7 cellular contexts compared by ENCODE assay signal in the genomic region with DNA sequence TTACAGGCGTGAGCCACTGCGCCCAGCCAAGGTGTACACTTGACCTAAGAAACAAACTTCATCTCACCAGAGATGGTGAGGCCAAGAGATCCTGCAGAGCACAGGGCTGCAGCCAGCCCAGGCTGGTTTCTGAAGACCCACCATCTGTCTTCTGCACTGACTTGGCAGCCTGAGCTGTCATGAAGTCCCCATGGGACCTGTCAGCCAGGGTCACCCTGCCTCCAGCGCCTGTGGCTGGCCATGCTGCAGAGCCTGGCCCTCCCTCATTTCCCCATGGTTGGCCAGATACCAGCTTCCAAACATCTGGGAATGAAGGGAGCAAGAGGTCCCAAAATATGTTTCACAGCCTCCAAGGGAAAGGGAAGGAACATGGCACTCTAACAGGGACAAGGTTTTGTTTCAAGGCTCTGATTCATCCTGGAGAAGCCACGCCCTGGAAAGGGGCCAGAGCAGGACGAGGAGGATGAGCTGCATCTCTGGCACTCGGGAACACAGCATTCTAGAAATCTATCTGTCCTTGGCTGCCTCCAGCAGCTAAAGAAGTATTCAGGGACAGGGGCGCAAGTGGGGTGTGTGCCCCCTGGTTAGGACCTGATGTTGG. TPM values are rescaled to one million over a fixed set of nuclear protein-coding genes. Genes with fewer than 3 reads are reported as not detected.
DNase-seq lines count a peak whose midpoint lies in the region; ATAC-seq and TF ChIP-seq lines count a peak whose summit lies in the region.

No MANE protein-coding gene starts in this region.

- peaks cover 11% of the 10 kb centered on the region for H3K36me3 Mint-ChIP-seq in mesothelial cell of epicardium

- H3K27ac ChIP-seq in HCT116 (ENCODE audit: low read depth, low read length) (no peak overlapping the region), WERI-Rb-1 (peak overlapping the region; percentile 71), suprapubic skin (peak overlapping the region; percentile 66)

- H3K9me3 Mint-ChIP-seq in mesothelial cell of epicardium: no peaks in the 10 kb centered on the region

- TF ChIP-seq RAD21 in HCT116 (IDR thresholded peaks at IDR 0.05; ENCODE audit: low read depth): no peak

- H3K4me1 ChIP-seq in HCT116 (ENCODE audit: control insufficient read depth in 1 of 2, insufficient read depth in 2 of 2, low read length in 2 of 2) (peaks cover 0 to 38% of the 10 kb centered on the region in 2 experiments), suprapubic skin (peaks cover 35% of the 10 kb centered on the region)

- intact Hi-C loops in HCT116 (cut with micrococcal nuclease): no loop called here

- CTCF ChIA-PET in HCT116 (lab: Charles Lee): interaction anchor here (1.3 kb wide), 1 partner anchor 77 kb away, joined by 3 read pairs; no protein-coding TSS in a partner anchor

- POLR2A ChIA-PET in HCT116 (lab: Charles Lee): interaction anchor here (2.7 kb wide), 1 partner anchor 11 kb away, joined by 18 read pairs; no protein-coding TSS in a partner anchor

- H3K4me1 Mint-ChIP-seq in mesothelial cell of epicardium: no peaks in the 10 kb centered on the region

- H3K79me2 ChIP-seq in HCT116 (ENCODE audit: insufficient read depth, low read length): no peaks in the 10 kb centered on the region

- WGBS in suprapubic skin: 69% methylated on average over 6 of the region's 7 CpGs

- no peak for TF ChIP-seq POLR2A in HCT116 (IDR thresholded peaks at IDR 0.05; ENCODE audit: borderline replicate concordance, extremely low read depth, insufficient read depth, insufficient read length)
- TF ChIP-seq POLR2A in suprapubic skin (IDR thresholded peaks at IDR 0.05): no peak

- H3K4me3 ChIP-seq in HCT116 (replicated peaks in 1 of 2; ENCODE audit: low read depth in 1 of 2, low read length in 2 of 2) (no peak overlapping the region), WERI-Rb-1 (ENCODE audit: low read depth, low read length) (no peak overlapping the region), foreskin fibroblast (ENCODE audit: low read depth in 1 of 2, low read length in 2 of 2) (no peak overlapping the region), suprapubic skin (no peak overlapping the region)

- H3K27me3 ChIP-seq in HCT116 (ENCODE audit: insufficient read depth, low read length) (no peaks in the 10 kb centered on the region), WERI-Rb-1 (ENCODE audit: insufficient read depth, low read depth, severe bottlenecking) (no peaks in the 10 kb centered on the region), suprapubic skin (no peaks in the 10 kb centered on the region)

- RAD21 ChIA-PET in HCT116 (lab: Charles Lee; ENCODE audit: low non-redundant PET in 1 of 2, low total read pairs in 2 of 2, uncharacterized antibody in 2 of 2, unreplicated experiment in 2 of 2): no interaction called here

- TF ChIP-seq EP300 in suprapubic skin (IDR thresholded peaks at IDR 0.05): no peak

- H3K9me3 ChIP-seq in HCT116 (ENCODE audit: control insufficient read depth in 1 of 2, insufficient read depth in 1 of 2, low read depth in 1 of 2, low read length in 2 of 2) (no peaks in the 10 kb centered on the region), WERI-Rb-1 (ENCODE audit: severe bottlenecking) (no peaks in the 10 kb centered on the region), suprapubic skin (no peaks in the 10 kb centered on the region)

- no peak overlapping the region for H2AFZ ChIP-seq in HCT116 (ENCODE audit: low read depth, low read length, poor library complexity, severe bottlenecking)

- peak overlapping the region; percentile 54 for H3K4me2 ChIP-seq in HCT116 (ENCODE audit: low read length)

- no peak overlapping the region for H3K9ac ChIP-seq in HCT116 (ENCODE audit: low read length)

- peak; percentile 52; the same call in 1 of the 2 replicates for ATAC-seq in HCT116

- no peak for DNase-seq in HCT116 (ENCODE audit: low read depth, low spot score)
- DNase-seq in WERI-Rb-1: peak; percentile 69
- DNase-seq in foreskin fibroblast: peak; percentile 84 to 96
- peak; percentile 86 to 91 for DNase-seq in suprapubic skin (ENCODE audit: low spot score in 2 of 2)
- DNase-seq in NCI-H2081 treated with DMSO at 0.1 percent for 48 hours (lab: John Stamatoyannopoulos, UW): no peak
- DNase-seq in effector CD8-positive, alpha-beta T cell (lab: John Stamatoyannopoulos, UW): no peak
- no peak for DNase-seq in mesothelial cell of epicardium (ENCODE audit: low spot score in 2 of 2, unreplicated experiment in 2 of 2)

- no peak overlapping the region for H3K4me3 Mint-ChIP-seq in mesothelial cell of epicardium

- no peaks in the 10 kb centered on the region for H3K9me2 ChIP-seq in HCT116 (ENCODE audit: insufficient read depth)

- no peaks in the 10 kb centered on the region for H4K20me1 ChIP-seq in HCT116 (ENCODE audit: insufficient read depth)

- TF ChIP-seq CTCF in HCT116 (IDR thresholded peaks at IDR 0.05 in 2 of 3, conservative IDR thresholded peaks at IDR 0.05 in 1 of 3; ENCODE audit: borderline replicate concordance in 1 of 3, insufficient read depth in 1 of 3, low read depth in 2 of 3, low read length in 2 of 3): no peak
- no peak for TF ChIP-seq CTCF in WERI-Rb-1 (IDR thresholded peaks at IDR 0.05; ENCODE audit: low read depth, low read length)
- no peak for TF ChIP-seq CTCF in foreskin fibroblast (IDR thresholded peaks at IDR 0.05; ENCODE audit: low read depth, low read length)
- TF ChIP-seq CTCF in suprapubic skin (IDR thresholded peaks at IDR 0.05): no peak
- TF ChIP-seq CTCF in mesothelial cell of epicardium (IDR thresholded peaks at IDR 0.05; ENCODE audit: unreplicated experiment): no peak

- H3K27me3 Mint-ChIP-seq in mesothelial cell of epicardium (ENCODE audit: low read depth): no peaks in the 10 kb centered on the region

- H3K27ac Mint-ChIP-seq in mesothelial cell of epicardium: no peak overlapping the region

- H3K36me3 ChIP-seq in HCT116 (ENCODE audit: control insufficient read depth in 1 of 2, insufficient read depth in 2 of 2, low read length in 2 of 2) (no peaks in the 10 kb centered on the region), WERI-Rb-1 (peaks cover 70% of the 10 kb centered on the region), suprapubic skin (peaks cover 13% of the 10 kb centered on the region)

- BruUV-seq in HCT116 (replicated peaks; lab: Mats Ljungman, UMichigan): no TSS peak

TF ChIP-seq in HCT116, 20 proteins besides CTCF, POLR2A, EP300 and RAD21 (continues in another document):
- TF ChIP-seq POLR2AphosphoS5 (IDR thresholded peaks at IDR 0.05; ENCODE audit: low read depth, low read length) (no peak), EZH2 (IDR thresholded peaks at IDR 0.05) (no peak), ELF1 (IDR thresholded peaks at IDR 0.05; ENCODE audit: borderline replicate concordance, low read depth) (no peak), CBX3 (IDR thresholded peaks at IDR 0.05; ENCODE audit: low read depth) (no peak), EZH2phosphoT487 (IDR thresholded peaks at IDR 0.05; ENCODE audit: borderline replicate concordance) (no peak), ZNF274 (IDR thresholded peaks at IDR 0.05; ENCODE audit: low read depth, low read length) (no peak), SIN3A (IDR thresholded peaks at IDR 0.05; ENCODE audit: low read depth) (no peak), YY1 (IDR thresholded peaks at IDR 0.05; ENCODE audit: extremely low read depth, insufficient replicate concordance, low read depth, low read length) (no peak)
- TF ChIP-seq, protein P1, sequence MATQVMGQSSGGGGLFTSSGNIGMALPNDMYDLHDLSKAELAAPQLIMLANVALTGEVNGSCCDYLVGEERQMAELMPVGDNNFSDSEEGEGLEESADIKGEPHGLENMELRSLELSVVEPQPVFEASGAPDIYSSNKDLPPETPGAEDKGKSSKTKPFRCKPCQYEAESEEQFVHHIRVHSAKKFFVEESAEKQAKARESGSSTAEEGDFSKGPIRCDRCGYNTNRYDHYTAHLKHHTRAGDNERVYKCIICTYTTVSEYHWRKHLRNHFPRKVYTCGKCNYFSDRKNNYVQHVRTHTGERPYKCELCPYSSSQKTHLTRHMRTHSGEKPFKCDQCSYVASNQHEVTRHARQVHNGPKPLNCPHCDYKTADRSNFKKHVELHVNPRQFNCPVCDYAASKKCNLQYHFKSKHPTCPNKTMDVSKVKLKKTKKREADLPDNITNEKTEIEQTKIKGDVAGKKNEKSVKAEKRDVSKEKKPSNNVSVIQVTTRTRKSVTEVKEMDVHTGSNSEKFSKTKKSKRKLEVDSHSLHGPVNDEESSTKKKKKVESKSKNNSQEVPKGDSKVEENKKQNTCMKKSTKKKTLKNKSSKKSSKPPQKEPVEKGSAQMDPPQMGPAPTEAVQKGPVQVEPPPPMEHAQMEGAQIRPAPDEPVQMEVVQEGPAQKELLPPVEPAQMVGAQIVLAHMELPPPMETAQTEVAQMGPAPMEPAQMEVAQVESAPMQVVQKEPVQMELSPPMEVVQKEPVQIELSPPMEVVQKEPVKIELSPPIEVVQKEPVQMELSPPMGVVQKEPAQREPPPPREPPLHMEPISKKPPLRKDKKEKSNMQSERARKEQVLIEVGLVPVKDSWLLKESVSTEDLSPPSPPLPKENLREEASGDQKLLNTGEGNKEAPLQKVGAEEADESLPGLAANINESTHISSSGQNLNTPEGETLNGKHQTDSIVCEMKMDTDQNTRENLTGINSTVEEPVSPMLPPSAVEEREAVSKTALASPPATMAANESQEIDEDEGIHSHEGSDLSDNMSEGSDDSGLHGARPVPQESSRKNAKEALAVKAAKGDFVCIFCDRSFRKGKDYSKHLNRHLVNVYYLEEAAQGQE (IDR thresholded peaks at IDR 0.05; ENCODE audit: low read depth): no peak
- TF ChIP-seq, protein P2, sequence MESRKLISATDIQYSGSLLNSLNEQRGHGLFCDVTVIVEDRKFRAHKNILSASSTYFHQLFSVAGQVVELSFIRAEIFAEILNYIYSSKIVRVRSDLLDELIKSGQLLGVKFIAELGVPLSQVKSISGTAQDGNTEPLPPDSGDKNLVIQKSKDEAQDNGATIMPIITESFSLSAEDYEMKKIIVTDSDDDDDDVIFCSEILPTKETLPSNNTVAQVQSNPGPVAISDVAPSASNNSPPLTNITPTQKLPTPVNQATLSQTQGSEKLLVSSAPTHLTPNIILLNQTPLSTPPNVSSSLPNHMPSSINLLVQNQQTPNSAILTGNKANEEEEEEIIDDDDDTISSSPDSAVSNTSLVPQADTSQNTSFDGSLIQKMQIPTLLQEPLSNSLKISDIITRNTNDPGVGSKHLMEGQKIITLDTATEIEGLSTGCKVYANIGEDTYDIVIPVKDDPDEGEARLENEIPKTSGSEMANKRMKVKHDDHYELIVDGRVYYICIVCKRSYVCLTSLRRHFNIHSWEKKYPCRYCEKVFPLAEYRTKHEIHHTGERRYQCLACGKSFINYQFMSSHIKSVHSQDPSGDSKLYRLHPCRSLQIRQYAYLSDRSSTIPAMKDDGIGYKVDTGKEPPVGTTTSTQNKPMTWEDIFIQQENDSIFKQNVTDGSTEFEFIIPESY (IDR thresholded peaks at IDR 0.05; ENCODE audit: extremely low read depth, insufficient replicate concordance, low read length): no peak

RNA-seq across cellular contexts. Expression of a gene that starts 45.3 kb away (rescaled TPM):
- total RNA-seq in HCT116 (2021; ENCODE audit: unreplicated experiment): 43.4 TPM
- polyA plus RNA-seq in HCT116 (2012): 19.5 and 22.5 TPM in 2 replicates
- total RNA-seq in suprapubic skin: 10 to 100 TPM; 37.1 to 55.9 (median 42.5) TPM
- total RNA-seq in mesothelial cell of epicardium: 50.5 to 54.9 TPM (median 51.5 TPM) in 3 replicates

RNA-seq across cellular contexts. Expression of a gene that starts 46.9 kb away (rescaled TPM):
- total RNA-seq in HCT116 (2021; ENCODE audit: unreplicated experiment): 9.5 TPM
- 4.0 and 6.3 TPM in 2 replicates for polyA plus RNA-seq in HCT116 (2012)
- 10 to 100 TPM in 3 of 4 donors, 1 to 10 TPM in 1; 7.1 to 16.5 (median 11.1) TPM for total RNA-seq in suprapubic skin
- 46.5 to 53.0 TPM (median 47.4 TPM) in 3 replicates for total RNA-seq in mesothelial cell of epicardium

Comparison
In these comparisons a context has a peak if more than half of its experiments do, and no peak if none do; other contexts are left out.
1. DNase-seq: peak in WERI-Rb-1 (single experiment), foreskin fibroblast (2 of 2) and suprapubic skin (2 of 2); none in HCT116 (single experiment), NCI-H2081 treated with DMSO at 0.1 percent for 48 hours (single experiment), effector CD8-positive, alpha-beta T cell (single experiment) and mesothelial cell of epicardium (0 of 2).